Comparison of ENCODE assay signal across 8 cellular contexts in the genomic region with DNA sequence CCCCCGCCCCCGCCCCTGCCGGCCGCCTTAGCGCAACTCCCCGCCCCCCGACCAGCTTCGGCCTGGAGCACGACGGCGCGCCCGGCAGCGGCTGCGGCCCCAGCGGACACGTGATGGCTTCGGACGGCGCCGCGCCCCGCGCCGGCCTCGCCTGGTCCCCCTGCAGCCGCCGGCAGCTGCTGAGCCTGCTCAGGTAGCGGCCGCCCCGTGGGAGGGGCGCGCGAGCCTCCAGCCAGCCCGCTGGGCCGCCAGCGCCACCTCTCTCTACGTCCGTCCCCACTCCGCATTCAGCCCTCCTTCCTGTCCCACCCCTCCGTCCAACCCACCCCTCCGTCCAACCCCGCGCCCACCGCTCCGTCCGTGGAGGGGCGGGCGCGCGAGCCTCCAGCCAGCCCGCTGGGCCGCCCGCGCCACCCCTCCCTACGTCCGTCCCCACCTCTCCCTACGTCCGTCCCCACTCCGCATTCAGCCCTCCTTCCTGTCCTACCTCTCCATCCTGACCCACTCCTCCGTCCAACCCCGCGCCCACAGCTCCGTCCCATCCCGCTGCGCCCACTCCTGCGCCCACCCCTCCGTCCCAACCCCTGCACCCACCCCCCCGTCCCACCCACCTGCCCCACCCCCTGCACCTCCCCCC. TPM values are rescaled to one million over a fixed set of nuclear protein-coding genes. Genes with fewer than 3 reads are reported as not detected.
DNase-seq lines count a peak whose midpoint lies in the region; TF ChIP-seq lines count a peak whose summit lies in the region.

No MANE protein-coding gene starts in this region.

- H3K27ac ChIP-seq in esophagus squamous epithelium: no peak overlapping the region
- no peak overlapping the region for H3K27ac ChIP-seq in trophoblast cell (ENCODE audit: low read depth, low read length)

- no peaks in the 10 kb centered on the region for H3K9me3 ChIP-seq in esophagus squamous epithelium
- peaks cover 6% of the 10 kb centered on the region for H3K9me3 ChIP-seq in trophoblast cell (ENCODE audit: insufficient read depth, low read depth, low read length)

- H3K9me3 Mint-ChIP-seq in T-helper 2 cell treated with Interferon-gamma antibody and Interleukin-4, amounts not matched to agents 5 μg/mL and 100 μg/mL, for 36 hours: no peaks in the 10 kb centered on the region
- H3K9me3 Mint-ChIP-seq in activated CD4-positive, alpha-beta memory T cell treated with anti-CD3 and anti-CD28 coated beads for 36 hours: no peaks in the 10 kb centered on the region

- no peaks in the 10 kb centered on the region for H3K79me1 ChIP-seq in trophoblast cell (ENCODE audit: low read length)

- no peaks in the 10 kb centered on the region for H3K36me3 Mint-ChIP-seq in T-helper 2 cell treated with Interferon-gamma antibody and Interleukin-4, amounts not matched to agents 5 μg/mL and 100 μg/mL, for 36 hours (ENCODE audit: low read depth)
- no peaks in the 10 kb centered on the region for H3K36me3 Mint-ChIP-seq in activated CD4-positive, alpha-beta memory T cell treated with anti-CD3 and anti-CD28 coated beads for 36 hours

- H3K4ac ChIP-seq in trophoblast cell (ENCODE audit: low read depth, low read length): no peak overlapping the region

- no peak for DNase-seq in GM06990 (ENCODE audit: extremely low read depth, insufficient read length)
- peak; percentile 82 for DNase-seq in NCI-H2227 (lab: John Stamatoyannopoulos, UW; ENCODE audit: unreplicated experiment)
- no peak for DNase-seq in esophagus squamous epithelium (lab: John Stamatoyannopoulos, UW)
- DNase-seq in trophoblast cell: peak in 1 of 2 donors; percentile 17
- no peak for DNase-seq in T-helper 2 cell treated with Interferon-gamma antibody and Interleukin-4, amounts not matched to agents 5 μg/mL and 100 μg/mL, for 36 hours (ENCODE audit: low spot score)
- DNase-seq in NK-92 treated with Interleukin-12 subunit alpha and Interleukin-12 subunit beta, amount 100 ng/mL, for 24 hours (lab: John Stamatoyannopoulos, UW): no peak
- DNase-seq in activated CD4-positive, alpha-beta memory T cell treated with anti-CD3 and anti-CD28 coated beads for 36 hours: no peak
- no peak for DNase-seq in T-helper 9 cell

- no peak overlapping the region for H3K23ac ChIP-seq in trophoblast cell (ENCODE audit: low read length)

- no peak for TF ChIP-seq POLR2A in esophagus squamous epithelium (IDR thresholded peaks at IDR 0.05)

- H3K27me3 ChIP-seq in GM06990 (replicated peaks; ENCODE audit: control insufficient read depth, insufficient read depth, low read length): peaks cover 2% of the 10 kb centered on the region; the same call in 1 of the 2 replicates
- peaks cover 0 to 57% (median 2%) of the 10 kb centered on the region in 4 donors for H3K27me3 ChIP-seq in esophagus squamous epithelium
- H3K27me3 ChIP-seq in trophoblast cell (ENCODE audit: insufficient read depth, low read length): peaks cover 5% of the 10 kb centered on the region

- H3K27ac Mint-ChIP-seq in T-helper 2 cell treated with Interferon-gamma antibody and Interleukin-4, amounts not matched to agents 5 μg/mL and 100 μg/mL, for 36 hours: no peak overlapping the region
- H3K27ac Mint-ChIP-seq in activated CD4-positive, alpha-beta memory T cell treated with anti-CD3 and anti-CD28 coated beads for 36 hours: no peak overlapping the region

- H3K4me3 Mint-ChIP-seq in T-helper 2 cell treated with Interferon-gamma antibody and Interleukin-4, amounts not matched to agents 5 μg/mL and 100 μg/mL, for 36 hours: no peak overlapping the region
- H3K4me3 Mint-ChIP-seq in activated CD4-positive, alpha-beta memory T cell treated with anti-CD3 and anti-CD28 coated beads for 36 hours: no peak overlapping the region

- no peak overlapping the region for H4K8ac ChIP-seq in trophoblast cell (ENCODE audit: low read depth, low read length)

- 2 to 3% methylated on average over 17 to 23 of the region's 69 CpGs for WGBS in esophagus squamous epithelium, 2 donors
- WGBS in trophoblast cell (ENCODE audit: extremely low coverage, insufficient coverage, insufficient read length): no CpG with 5 or more reads among the region's 69 CpGs

- no peak overlapping the region for H3K14ac ChIP-seq in trophoblast cell (ENCODE audit: low read length)

- H4K12ac ChIP-seq in trophoblast cell (ENCODE audit: low read depth, low read length): no peak overlapping the region

- no peak for TF ChIP-seq CTCF in GM06990 (IDR thresholded peaks at IDR 0.05; ENCODE audit: insufficient read depth, low read length, poor library complexity, severe bottlenecking)
- no peak for TF ChIP-seq CTCF in esophagus squamous epithelium (IDR thresholded peaks at IDR 0.05)

- no peaks in the 10 kb centered on the region for H3K79me2 ChIP-seq in trophoblast cell (ENCODE audit: control insufficient read depth, insufficient read depth, low read length, poor library complexity)

- H3K36me3 ChIP-seq in GM06990 (ENCODE audit: control insufficient read depth, insufficient read depth, low read length) (no peaks in the 10 kb centered on the region), esophagus squamous epithelium (no peaks in the 10 kb centered on the region), trophoblast cell (ENCODE audit: control insufficient read depth in 1 of 2, insufficient read depth in 2 of 2, low read length in 2 of 2) (no peaks in the 10 kb centered on the region)

- CTCF ChIA-PET in activated CD4-positive, alpha-beta memory T cell treated with anti-CD3 and anti-CD28 coated beads for 36 hours (lab: Charles Lee): interaction anchor here (0.9 kb wide), 1 partner anchor 11 kb away, joined by 3 read pairs; the partner anchor contains the start of gene REXO4

- peak overlapping the region; percentile 37 for H3K4me3 ChIP-seq in GM06990 (replicated peaks; ENCODE audit: low read depth, low read length)
- peak overlapping the region; percentile 19 to 66 (median 38) for H3K4me3 ChIP-seq in esophagus squamous epithelium
- peak overlapping the region; percentile 10 for H3K4me3 ChIP-seq in trophoblast cell (ENCODE audit: low read depth, low read length)

- H3K4me1 ChIP-seq in esophagus squamous epithelium (peaks cover 0 to 23% (median 9%) of the 10 kb centered on the region in 3 donors), trophoblast cell (ENCODE audit: control insufficient read depth in 1 of 2, insufficient read depth in 2 of 2, low read length in 2 of 2) (peaks cover 4% of the 10 kb centered on the region in 2 experiments)

- no peak overlapping the region for H3K18ac ChIP-seq in trophoblast cell (ENCODE audit: low read length)

- H3K4me1 Mint-ChIP-seq in T-helper 2 cell treated with Interferon-gamma antibody and Interleukin-4, amounts not matched to agents 5 μg/mL and 100 μg/mL, for 36 hours (ENCODE audit: low read depth): no peaks in the 10 kb centered on the region
- H3K4me1 Mint-ChIP-seq in activated CD4-positive, alpha-beta memory T cell treated with anti-CD3 and anti-CD28 coated beads for 36 hours (ENCODE audit: low read depth): peaks cover 4% of the 10 kb centered on the region

- H2BK5ac ChIP-seq in trophoblast cell (ENCODE audit: low read depth, low read length, poor library complexity): no peak overlapping the region

- H3K9ac ChIP-seq in trophoblast cell (ENCODE audit: low read length): no peak overlapping the region

- H2AFZ ChIP-seq in trophoblast cell (ENCODE audit: insufficient read depth, low read length, poor library complexity): no peak overlapping the region

- H2AK5ac ChIP-seq in trophoblast cell (ENCODE audit: low read length): no peak overlapping the region

- H3K27me3 Mint-ChIP-seq in T-helper 2 cell treated with Interferon-gamma antibody and Interleukin-4, amounts not matched to agents 5 μg/mL and 100 μg/mL, for 36 hours (ENCODE audit: low read depth): peaks cover 25% of the 10 kb centered on the region
- H3K27me3 Mint-ChIP-seq in activated CD4-positive, alpha-beta memory T cell treated with anti-CD3 and anti-CD28 coated beads for 36 hours: peaks cover 28% of the 10 kb centered on the region

- H4K91ac ChIP-seq in trophoblast cell (ENCODE audit: low read depth, low read length): no peak overlapping the region

- H3K4me2 ChIP-seq in trophoblast cell (ENCODE audit: low read length): peak overlapping the region; percentile 65

- H2BK12ac ChIP-seq in trophoblast cell (ENCODE audit: low read length): no peak overlapping the region

- H2BK120ac ChIP-seq in trophoblast cell (ENCODE audit: insufficient read depth, low read length, poor library complexity): no peak overlapping the region

- POLR2A ChIA-PET in activated CD4-positive, alpha-beta memory T cell treated with anti-CD3 and anti-CD28 coated beads for 36 hours (lab: Charles Lee): no interaction called here

- intact Hi-C loops in esophagus squamous epithelium (cut with DNase I): no loop called here
- intact Hi-C loops in activated CD4-positive, alpha-beta memory T cell treated with anti-CD3 and anti-CD28 coated beads for 36 hours (cut with micrococcal nuclease): no loop called here

RNA-seq across cellular contexts. Expression of gene ADAMTS13, which starts 6.5 kb away (rescaled TPM):
- 1 to 10 TPM in 1 of 4 donors, under 1 TPM in 3; 0.21 to 2.5 (median 0.33) TPM for total RNA-seq in esophagus squamous epithelium
- polyA plus RNA-seq in trophoblast cell (2013): 1.8 and 2.2 TPM in 2 replicates
- 1 to 10 TPM; 2.4 to 2.6 TPM for total RNA-seq in activated CD4-positive, alpha-beta memory T cell treated with anti-CD3 and anti-CD28 coated beads for 36 hours

RNA-seq across cellular contexts. Expression of gene REXO4, which starts 10.9 kb away (rescaled TPM):
- 10 to 100 TPM; 21.5 to 26.0 (median 21.7) TPM for total RNA-seq in esophagus squamous epithelium
- polyA plus RNA-seq in trophoblast cell (2013): 22.5 and 23.3 TPM in 2 replicates
- 10 to 100 TPM; 24.2 to 26.3 TPM for total RNA-seq in activated CD4-positive, alpha-beta memory T cell treated with anti-CD3 and anti-CD28 coated beads for 36 hours

RNA-seq across cellular contexts. Expression of gene CACFD1, which starts 31.1 kb away (rescaled TPM):
- total RNA-seq in esophagus squamous epithelium: 10 to 100 TPM in 1 of 4 donors, 1 to 10 TPM in 3; 5.9 to 13.7 (median 9.1) TPM
- 7.8 and 8.7 TPM in 2 replicates for polyA plus RNA-seq in trophoblast cell (2013)
- 1 to 10 TPM; 1.1 to 1.2 TPM for total RNA-seq in activated CD4-positive, alpha-beta memory T cell treated with anti-CD3 and anti-CD28 coated beads for 36 hours

RNA-seq across cellular contexts. Expression of gene SLC2A6, which starts 50.2 kb away (rescaled TPM):
- 1 to 10 TPM in 1 of 4 donors, under 1 TPM in 3; 0.42 to 1.1 (median 0.85) TPM for total RNA-seq in esophagus squamous epithelium
- 4.5 and 4.7 TPM in 2 replicates for polyA plus RNA-seq in trophoblast cell (2013)
- total RNA-seq in activated CD4-positive, alpha-beta memory T cell treated with anti-CD3 and anti-CD28 coated beads for 36 hours: 1 to 10 TPM; 2.2 to 2.6 TPM

RNA-seq across cellular contexts. Expression of gene STKLD1, which starts 52.5 kb away (rescaled TPM):
- total RNA-seq in esophagus squamous epithelium: under 1 TPM in 1 of 4 donors, not detected in 3; 0.38 TPM
- polyA plus RNA-seq in trophoblast cell (2013): 0.18 and 0.79 TPM in 2 replicates
- total RNA-seq in activated CD4-positive, alpha-beta memory T cell treated with anti-CD3 and anti-CD28 coated beads for 36 hours: under 1 TPM; 0.69 to 0.90 TPM
